In the genomic region with DNA sequence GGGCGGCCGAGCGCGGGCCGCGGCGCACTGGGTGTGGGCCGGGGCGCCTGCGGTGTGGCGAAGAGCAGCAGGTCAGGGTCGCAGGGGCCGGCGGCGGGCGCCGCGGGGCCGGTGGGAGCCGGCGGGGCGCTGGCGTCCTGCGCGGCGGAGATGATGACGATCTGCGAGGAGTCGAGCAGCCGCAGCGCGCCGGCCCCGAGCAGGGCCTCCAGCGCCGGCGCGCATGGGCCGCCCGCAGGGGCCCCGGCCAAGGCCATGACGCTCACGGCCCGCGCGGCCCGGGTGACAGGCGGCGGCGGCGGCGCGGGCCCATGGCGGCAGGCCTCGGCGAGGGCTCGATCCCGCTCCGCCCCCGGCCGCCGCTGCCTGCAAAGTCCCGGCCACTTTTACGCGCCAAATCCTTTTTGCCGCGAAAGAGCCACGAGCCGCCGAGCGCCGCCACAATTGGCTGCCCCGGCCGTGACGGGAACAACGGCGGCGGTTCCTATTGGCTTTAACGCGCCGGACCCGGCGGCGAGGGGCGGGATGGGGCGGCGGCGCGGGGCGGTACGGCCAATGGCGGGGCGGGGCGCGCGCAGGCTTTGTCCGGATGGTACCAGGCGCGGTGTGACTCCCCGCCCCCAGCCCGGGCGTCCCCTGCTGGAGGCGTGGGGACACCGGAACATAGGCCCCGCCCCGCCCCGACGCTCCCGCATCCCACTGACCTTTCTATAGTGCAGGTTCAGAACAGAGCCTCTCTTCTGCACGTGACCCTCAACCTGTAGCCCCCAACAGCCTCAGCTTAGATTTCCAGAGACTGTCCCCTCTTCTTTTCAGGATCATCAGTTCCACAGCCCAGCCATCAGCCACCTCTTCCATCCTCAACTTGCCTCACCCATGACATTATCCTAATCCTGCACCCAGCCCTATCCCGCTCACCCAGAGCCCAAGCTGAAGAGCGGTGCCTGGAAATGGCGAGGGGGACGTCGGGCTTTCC, we compare ENCODE assay signal across 8 cellular contexts. TPM values are rescaled to one million over a fixed set of nuclear protein-coding genes. Genes with fewer than 3 reads are reported as not detected.
DNase-seq lines count a peak whose midpoint lies in the region; ATAC-seq and TF ChIP-seq lines count a peak whose summit lies in the region.

Gene E2F1, minus strand, starts transcription at position 378 of the 976 bp plus-strand sequence. Its CDS starts 121 bp downstream, at position 257.

- ATAC-seq in GM19395 (IDR thresholded peaks at IDR 0.05; ENCODE audit: unreplicated experiment) (peak; percentile 79), HG03521 (IDR thresholded peaks at IDR 0.05; ENCODE audit: unreplicated experiment) (peak; percentile 87), left lobe of liver (peak; percentile 99)

- peak within 1 kb of the TSS; percentile 6 to 72 for H3K27ac ChIP-seq in coronary artery

- intact Hi-C loops in CD14-positive monocyte (cut with micrococcal nuclease): loop anchor here (1.0 to 10.0 kb wide), 3 partner anchors 19 to 49 kb away; partner anchors contain the start of genes PXMP4 (in 1 of the 2) and ZNF341 (in 1 of the 2)
- intact Hi-C loops in activated CD4-positive, alpha-beta T cell treated with anti-CD3 and anti-CD28 coated beads, Interleukin-2, amount 10 ng/mL, durations not matched to agents 24 days and 14 days (cut with micrococcal nuclease): loop anchor here (1.0 to 10.0 kb wide), 6 partner anchors 12 to 309 kb away; partner anchors contain the start of genes C20orf144, CHMP4B, NECAB3 and PXMP4

- H3K36me3 Mint-ChIP-seq in CD14-positive monocyte: peaks cover 0 to 2% of the 10 kb centered on the region in 2 donors
- H3K36me3 Mint-ChIP-seq in activated CD4-positive, alpha-beta T cell treated with anti-CD3 and anti-CD28 coated beads, Interleukin-2, amount 10 ng/mL, durations not matched to agents 24 days and 14 days (ENCODE audit: low read depth): peaks cover 11% of the 10 kb centered on the region

- H3K27me3 Mint-ChIP-seq in CD14-positive monocyte (ENCODE audit: low read depth in 3 of 3): peaks cover 0 to 2% (median 0%) of the 10 kb centered on the region in 3 donors
- no peaks in the 10 kb centered on the region for H3K27me3 Mint-ChIP-seq in activated CD4-positive, alpha-beta T cell treated with anti-CD3 and anti-CD28 coated beads, Interleukin-2, amount 10 ng/mL, durations not matched to agents 24 days and 14 days

- DNase-seq in CD14-positive monocyte (ENCODE audit: low spot score): peak; percentile 91
- DNase-seq in NCI-H69 (lab: John Stamatoyannopoulos, UW): peak; percentile 99
- peak; percentile 99 for DNase-seq in activated CD4-positive, alpha-beta T cell treated with anti-CD3 and anti-CD28 coated beads, Interleukin-2, amount 10 ng/mL, durations not matched to agents 24 days and 14 days
- peak; percentile 96 for DNase-seq in coronary artery (ENCODE audit: low spot score)
- peak; percentile 96 for DNase-seq in left lobe of liver (ENCODE audit: low spot score)
- peak; percentile 96 to 98 for DNase-seq in stimulated activated CD4-positive, alpha-beta T cell treated with anti-CD3 and anti-CD28 coated beads, Interleukin-2, amount 100 ng/mL, for 24 hours

- peaks cover 51% of the 10 kb centered on the region for H3K4me1 Mint-ChIP-seq in CD14-positive monocyte
- peaks cover 71% of the 10 kb centered on the region for H3K4me1 Mint-ChIP-seq in activated CD4-positive, alpha-beta T cell treated with anti-CD3 and anti-CD28 coated beads, Interleukin-2, amount 10 ng/mL, durations not matched to agents 24 days and 14 days

- H3K9me3 Mint-ChIP-seq in CD14-positive monocyte: no peaks in the 10 kb centered on the region
- no peaks in the 10 kb centered on the region for H3K9me3 Mint-ChIP-seq in activated CD4-positive, alpha-beta T cell treated with anti-CD3 and anti-CD28 coated beads, Interleukin-2, amount 10 ng/mL, durations not matched to agents 24 days and 14 days

- peak within 1 kb of the TSS; percentile 73 to 92 (median 86) for H3K27ac Mint-ChIP-seq in CD14-positive monocyte
- peak within 1 kb of the TSS; percentile 93 for H3K27ac Mint-ChIP-seq in activated CD4-positive, alpha-beta T cell treated with anti-CD3 and anti-CD28 coated beads, Interleukin-2, amount 10 ng/mL, durations not matched to agents 24 days and 14 days

- H3K4me3 ChIP-seq in coronary artery: peak within 1 kb of the TSS; percentile 70

- TF ChIP-seq CTCF in CD14-positive monocyte (IDR thresholded peaks at IDR 0.05): peak; percentile 26
- TF ChIP-seq CTCF in coronary artery (IDR thresholded peaks at IDR 0.05): no peak

- peak within 1 kb of the TSS; percentile 79 to 94 for H3K4me3 Mint-ChIP-seq in CD14-positive monocyte
- H3K4me3 Mint-ChIP-seq in activated CD4-positive, alpha-beta T cell treated with anti-CD3 and anti-CD28 coated beads, Interleukin-2, amount 10 ng/mL, durations not matched to agents 24 days and 14 days: peak within 1 kb of the TSS; percentile 96

RNA-seq across cellular contexts. Expression of gene E2F1, which starts in this region (rescaled TPM):
- polyA plus RNA-seq in CD14-positive monocyte: under 1 TPM in 1 of 2 donors, not detected in 1; 0.17 TPM
- 77.2 and 78.3 TPM in 2 replicates for total RNA-seq in activated CD4-positive, alpha-beta T cell treated with anti-CD3 and anti-CD28 coated beads, Interleukin-2, amount 10 ng/mL, durations not matched to agents 24 days and 14 days
- 0.60 TPM for total RNA-seq in left lobe of liver

Comparison
In these comparisons a context has a peak if more than half of its experiments do, and no peak if none do; other contexts are left out.
1. Peak in every context shown above with its lines: DNase-seq, ATAC-seq, H3K4me3 ChIP-seq and H3K27ac ChIP-seq.
2. RNA of gene E2F1 (total RNA-seq): 77.2 to 78.3 TPM in activated CD4-positive, alpha-beta T cell treated with anti-CD3 and anti-CD28 coated beads, Interleukin-2, amount 10 ng/mL, durations not matched to agents 24 days and 14 days; 0.60 TPM in left lobe of liver (single experiment); every median in the first group is over 10 times any median in the second.
3. Peak in DNase-seq in CD14-positive monocyte; RNA of the gene not detected or under 1 TPM.
4. Peak in DNase-seq and ATAC-seq in left lobe of liver; RNA of the gene not detected or under 1 TPM.